Comparison of ENCODE assay signal across 19 cellular contexts in the genomic region with DNA sequence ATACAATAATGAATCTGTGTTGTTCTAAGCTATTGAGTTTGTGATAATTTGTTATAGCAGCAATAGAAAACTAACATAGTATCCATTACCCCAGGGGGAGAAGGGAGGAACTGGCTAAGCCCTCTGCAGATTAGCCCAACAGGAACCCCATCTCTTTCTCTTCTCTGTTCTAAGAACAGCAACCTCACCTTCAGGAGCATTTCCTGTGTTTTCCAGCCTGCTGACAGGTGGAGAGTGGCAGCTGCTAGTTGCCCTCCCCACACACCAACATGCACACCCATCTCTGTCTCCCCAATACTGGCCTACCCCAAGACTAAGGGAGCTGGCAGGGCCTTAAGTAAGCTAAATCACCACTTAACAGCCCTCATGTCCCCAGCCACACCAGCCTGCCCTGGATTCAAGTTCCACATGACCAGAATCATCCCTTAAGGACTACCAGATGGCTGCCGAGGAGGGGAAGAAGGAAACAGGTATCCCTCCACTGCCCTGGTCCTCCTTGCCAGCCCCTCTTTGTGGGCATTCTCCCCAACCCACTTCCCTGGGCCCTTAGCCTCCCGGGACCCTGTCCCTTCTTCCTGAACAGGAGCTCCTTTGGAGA. TPM values are rescaled to one million over a fixed set of nuclear protein-coding genes. Genes with fewer than 3 reads are reported as not detected.
DNase-seq lines count a peak whose midpoint lies in the region; ATAC-seq and TF ChIP-seq lines count a peak whose summit lies in the region.
"Had no signal": no experiment of that assay in that cellular context is flagged by ENCODE, and none has a peak within 500 bp of the region (broad histone marks: within the 10 kb centered on the region; RNA-seq: fewer than 3 reads in every experiment).

No MANE protein-coding gene starts in this region.

- peaks cover 71% of the 10 kb centered on the region for H3K4me1 ChIP-seq in CD4-positive, alpha-beta memory T cell (ENCODE audit: insufficient read depth, low read length)
- H3K4me1 ChIP-seq: SJCRH30 had no signal

- TF ChIP-seq CTCF in WERI-Rb-1 (IDR thresholded peaks at IDR 0.05; ENCODE audit: low read depth, low read length) (no peak), brain microvascular endothelial cell (IDR thresholded peaks at IDR 0.05; ENCODE audit: low read depth, low read length, missing control alignments) (no peak)

- H3K27ac ChIP-seq in CD4-positive, alpha-beta memory T cell (ENCODE audit: low read depth, low read length): no peak overlapping the region
- peak overlapping the region; percentile 42 for H3K27ac ChIP-seq in WERI-Rb-1
- H3K27ac ChIP-seq in brain microvascular endothelial cell: no peak overlapping the region
- H3K27ac ChIP-seq: PC-9, SJCRH30 had no signal

- in situ Hi-C loops in brain microvascular endothelial cell (cut with HindIII; ENCODE audit: low pct_ligation_motif_present, low sequenced_read_pairs): no loop called here

- POLR2A ChIA-PET in CD4-positive, alpha-beta memory T cell (lab: Charles Lee; ENCODE audit: partially characterized antibody): interaction anchor here (1.1 to 4.9 kb wide), 7 partner anchors 13 to 98 kb away, joined by 3 to 26 read pairs (median 6); a partner anchor contains a TSS

- H3K27me3 ChIP-seq in CD4-positive, alpha-beta memory T cell (ENCODE audit: insufficient read depth, low read length): no peaks in the 10 kb centered on the region
- H3K27me3 ChIP-seq in WERI-Rb-1 (ENCODE audit: insufficient read depth, low read depth, severe bottlenecking) (no peaks in the 10 kb centered on the region), brain microvascular endothelial cell (replicated peaks) (no peaks in the 10 kb centered on the region)

- H3K27ac Mint-ChIP-seq in activated naive CD4-positive, alpha-beta T cell treated with anti-CD3 and anti-CD28 coated beads for 36 hours: peak overlapping the region; percentile 28
- peak overlapping the region in 5 of 7 donors; percentile 71 to 92 (median 77) for H3K27ac Mint-ChIP-seq in CD4-positive, alpha-beta memory T cell
- H3K27ac Mint-ChIP-seq in effector memory CD8-positive, alpha-beta T cell: peak overlapping the region; percentile 32 to 61

- H3K9me3 Mint-ChIP-seq in activated naive CD4-positive, alpha-beta T cell treated with anti-CD3 and anti-CD28 coated beads for 36 hours: no peaks in the 10 kb centered on the region
- H3K9me3 Mint-ChIP-seq in CD4-positive, alpha-beta memory T cell: no peaks in the 10 kb centered on the region
- no peaks in the 10 kb centered on the region for H3K9me3 Mint-ChIP-seq in effector memory CD8-positive, alpha-beta T cell

- H3K4me3 ChIP-seq in CD4-positive, alpha-beta memory T cell (ENCODE audit: low read length in 2 of 2): no peak overlapping the region
- H3K4me3 ChIP-seq in WERI-Rb-1 (ENCODE audit: low read depth, low read length): no peak overlapping the region
- no peak overlapping the region for H3K4me3 ChIP-seq in brain microvascular endothelial cell (ENCODE audit: low read depth, low read length)
- H3K4me3 ChIP-seq: PC-9, SJCRH30 had no signal

- no peak for DNase-seq in activated naive CD4-positive, alpha-beta T cell treated with anti-CD3 and anti-CD28 coated beads for 36 hours
- no peak for DNase-seq in activated naive CD4-positive, alpha-beta T cell treated with Interleukin-2 at 50 U/mL for 16 hours
- DNase-seq in CD4-positive, alpha-beta memory T cell: no peak
- DNase-seq in WERI-Rb-1 (peak; percentile 50), brain microvascular endothelial cell (no peak), NCI-H748 (lab: John Stamatoyannopoulos, UW; ENCODE audit: unreplicated experiment) (no peak)
- no peak for DNase-seq in effector memory CD8-positive, alpha-beta T cell
- DNase-seq: C1 segment of cervical spinal cord, COR-L47, DMS 273 treated with DMSO at 0.1 percent for 48 hours, KBM-7, NCI-H1694 treated with DMSO at 0.1 percent for 48 hours, NCI-H2107, NCI-H2227 treated with DMSO at 0.1 percent for 48 hours, NCI-H510A treated with DMSO at 0.1 percent for 48 hours, PC-9, SJCRH30 had no signal

- no peaks in the 10 kb centered on the region for H3K27me3 Mint-ChIP-seq in activated naive CD4-positive, alpha-beta T cell treated with anti-CD3 and anti-CD28 coated beads for 36 hours (ENCODE audit: low read depth)
- H3K27me3 Mint-ChIP-seq in CD4-positive, alpha-beta memory T cell: no peaks in the 10 kb centered on the region
- H3K27me3 Mint-ChIP-seq in effector memory CD8-positive, alpha-beta T cell: no peaks in the 10 kb centered on the region

- ATAC-seq in effector memory CD8-positive, alpha-beta T cell (replicated peaks): no peak
- no peak for ATAC-seq in HG03520 (IDR thresholded peaks at IDR 0.05; ENCODE audit: unreplicated experiment)
- ATAC-seq: HepG2 had no signal

- intact Hi-C loops in activated naive CD4-positive, alpha-beta T cell treated with anti-CD3 and anti-CD28 coated beads for 36 hours (cut with micrococcal nuclease): no loop called here
- intact Hi-C loops in CD4-positive, alpha-beta memory T cell (cut with micrococcal nuclease): no loop called here

- peaks cover 4% of the 10 kb centered on the region for H3K36me3 ChIP-seq in CD4-positive, alpha-beta memory T cell (ENCODE audit: insufficient read depth, low read length)
- H3K36me3 ChIP-seq in WERI-Rb-1 (no peaks in the 10 kb centered on the region), brain microvascular endothelial cell (replicated peaks) (no peaks in the 10 kb centered on the region)
- H3K36me3 ChIP-seq: SJCRH30 had no signal

- H3K9me3 ChIP-seq in CD4-positive, alpha-beta memory T cell (ENCODE audit: control insufficient read depth in 1 of 2, low read length in 2 of 2): no peaks in the 10 kb centered on the region
- no peaks in the 10 kb centered on the region for H3K9me3 ChIP-seq in WERI-Rb-1 (ENCODE audit: severe bottlenecking)
- H3K9me3 ChIP-seq: SJCRH30 had no signal

- CTCF ChIA-PET in activated naive CD4-positive, alpha-beta T cell treated with anti-CD3 and anti-CD28 coated beads for 36 hours (lab: Charles Lee): interaction anchor here (0.9 to 2.3 kb wide), 3 partner anchors 11 to 87 kb away, joined by 3 to 7 read pairs (median 4); no protein-coding TSS in a partner anchor
- CTCF ChIA-PET in CD4-positive, alpha-beta memory T cell (lab: Charles Lee; ENCODE audit: partially characterized antibody): interaction anchor here (1.3 to 4.0 kb wide), 6 partner anchors 10 to 302 kb away, joined by 3 to 16 read pairs (median 4); no protein-coding TSS in a partner anchor

- peaks cover 11% of the 10 kb centered on the region for H3K4me1 Mint-ChIP-seq in activated naive CD4-positive, alpha-beta T cell treated with anti-CD3 and anti-CD28 coated beads for 36 hours (ENCODE audit: low read depth)
- peaks cover 15 to 36% (median 22%) of the 10 kb centered on the region in 4 donors for H3K4me1 Mint-ChIP-seq in CD4-positive, alpha-beta memory T cell
- peaks cover 9 to 23% of the 10 kb centered on the region in 2 donors for H3K4me1 Mint-ChIP-seq in effector memory CD8-positive, alpha-beta T cell (ENCODE audit: low read depth in 2 of 2)

- peaks cover 21% of the 10 kb centered on the region for H3K36me3 Mint-ChIP-seq in activated naive CD4-positive, alpha-beta T cell treated with anti-CD3 and anti-CD28 coated beads for 36 hours (ENCODE audit: low read depth)
- peaks cover 33 to 50% of the 10 kb centered on the region in 2 donors for H3K36me3 Mint-ChIP-seq in CD4-positive, alpha-beta memory T cell
- H3K36me3 Mint-ChIP-seq in effector memory CD8-positive, alpha-beta T cell (ENCODE audit: insufficient read depth): no peaks in the 10 kb centered on the region

- H3K4me3 Mint-ChIP-seq in activated naive CD4-positive, alpha-beta T cell treated with anti-CD3 and anti-CD28 coated beads for 36 hours: no peak overlapping the region
- peak overlapping the region in 6 of 8 donors; percentile 43 to 71 (median 65) for H3K4me3 Mint-ChIP-seq in CD4-positive, alpha-beta memory T cell
- H3K4me3 Mint-ChIP-seq in effector memory CD8-positive, alpha-beta T cell: no peak overlapping the region

RNA-seq across cellular contexts. Expression of a gene that starts 52.8 kb away (rescaled TPM):
- 10 to 100 TPM; 40.4 to 41.7 TPM for total RNA-seq in activated naive CD4-positive, alpha-beta T cell treated with anti-CD3 and anti-CD28 coated beads for 36 hours
- total RNA-seq in CD4-positive, alpha-beta memory T cell: 10 to 100 TPM; 83.3 to 90.7 TPM
- polyA plus RNA-seq in CD4-positive, alpha-beta memory T cell: 10 to 100 TPM; 67.1 to 81.2 TPM
- total RNA-seq: HepG2 had no signal

Comparison
In these comparisons a context has a peak if more than half of its experiments do, and no peak if none do; other contexts are left out.
1. H3K4me3 Mint-ChIP-seq: peak in CD4-positive, alpha-beta memory T cell (6 of 8); none in activated naive CD4-positive, alpha-beta T cell treated with anti-CD3 and anti-CD28 coated beads for 36 hours (single experiment) and effector memory CD8-positive, alpha-beta T cell (0 of 2).
2. Peak in every context shown above with its lines, with median percentiles within 50 percentile points of each other: H3K27ac Mint-ChIP-seq.